ENCODE assay signal across 19 cellular contexts in the genomic region with DNA sequence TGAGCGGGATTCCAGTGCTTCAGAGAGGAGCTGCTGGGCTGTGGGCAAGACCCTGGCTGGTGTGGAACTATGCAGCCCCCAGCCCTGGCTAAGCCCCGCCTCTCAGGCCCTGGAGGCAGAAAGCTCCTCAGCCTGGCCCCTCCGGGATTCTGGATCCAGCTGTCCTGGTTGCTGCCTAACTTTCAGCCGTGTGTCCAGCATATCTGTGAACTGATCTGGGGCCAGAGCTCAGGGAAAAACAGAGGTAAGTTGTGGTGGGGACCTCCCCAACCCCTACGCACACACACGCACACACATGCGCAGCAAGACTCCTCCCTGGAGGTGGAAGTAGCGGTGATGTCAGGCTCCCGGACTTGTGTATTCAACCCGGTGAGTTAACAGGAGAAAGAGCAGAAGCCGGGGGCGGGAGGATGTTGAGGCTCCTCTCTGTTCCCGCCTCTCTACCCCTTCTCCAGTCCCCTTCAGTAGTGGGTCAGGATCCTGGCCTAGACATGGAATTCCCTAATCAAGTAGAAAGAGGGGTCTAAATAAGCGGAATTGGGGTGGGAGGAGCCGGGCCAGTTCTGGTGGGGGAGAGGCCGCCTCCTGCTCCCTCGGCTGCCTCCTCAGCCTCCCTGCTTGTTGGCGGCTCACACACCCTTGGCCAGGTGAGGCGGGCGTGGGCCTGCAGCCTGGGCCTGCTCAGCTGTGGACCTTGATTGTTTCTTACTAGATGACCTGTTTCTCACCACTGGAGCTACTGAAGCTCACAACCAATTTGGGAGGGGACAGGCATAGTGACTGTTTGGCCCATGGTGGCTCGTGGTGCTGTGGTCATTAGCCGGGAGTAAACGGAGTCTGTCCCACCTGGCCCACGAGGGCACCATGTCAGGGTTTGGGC. TPM values are rescaled to one million over a fixed set of nuclear protein-coding genes. Genes with fewer than 3 reads are reported as not detected.
DNase-seq lines count a peak whose midpoint lies in the region; ATAC-seq and TF ChIP-seq lines count a peak whose summit lies in the region.
"Had no signal": no experiment of that assay in that cellular context is flagged by ENCODE, and none has a peak within 500 bp of the region (broad histone marks: within the 10 kb centered on the region; RNA-seq: fewer than 3 reads in every experiment).

No MANE protein-coding gene starts in this region.

- H3K9me3 ChIP-seq in BE2C = no peaks in the 10 kb centered on the region
- H3K9me3 ChIP-seq: HAP-1, stomach had no signal

- H3K9me2 ChIP-seq in GM23338 (ENCODE audit: insufficient read depth) = no peaks in the 10 kb centered on the region

- peak overlapping the region; percentile 38 for H3K4me3 ChIP-seq in GM23338
- no peak overlapping the region for H3K4me3 ChIP-seq in BE2C (ENCODE audit: low read depth, low read length)
- H3K4me3 ChIP-seq: HAP-1, skin epidermis, stomach had no signal

- no peaks in the 10 kb centered on the region for H3F3A ChIP-seq in GM23338 (replicated peaks; ENCODE audit: low read depth)

- H3K4me3 Mint-ChIP-seq in GM23338 (no peak overlapping the region), naive B cell (peak overlapping the region in 6 of 8 donors; percentile 16 to 82 (median 48))
- peak overlapping the region; percentile 24 for H3K4me3 Mint-ChIP-seq in activated naive CD8-positive, alpha-beta T cell treated with anti-CD3 and anti-CD28 coated beads, Interleukin-2, amount 50 U/mL, for 24 hours
- H3K4me3 Mint-ChIP-seq: effector memory CD8-positive, alpha-beta T cell had no signal

- H3K4me1 ChIP-seq in GM23338 (ENCODE audit: insufficient read depth) (peaks cover 22% of the 10 kb centered on the region), BE2C (peaks cover 5% of the 10 kb centered on the region; the same call in 1 of the 2 replicates)

- ATAC-seq in GM23338 = peak; percentile 38
- ATAC-seq in activated naive CD8-positive, alpha-beta T cell treated with anti-CD3 and anti-CD28 coated beads, Interleukin-2, amount 50 U/mL, for 24 hours = peak; percentile 64
- ATAC-seq in naive B cell (ENCODE audit: low read depth in 2 of 2) = peak in 1 of 2 donors; percentile 30
- ATAC-seq in HG03159 (IDR thresholded peaks at IDR 0.05; ENCODE audit: unreplicated experiment) = no peak
- ATAC-seq: effector memory CD8-positive, alpha-beta T cell had no signal

- H3K27me3 ChIP-seq in GM23338 (ENCODE audit: insufficient read depth) (0 out of 2 replicates have a peak, but pooled peaks cover 4% of the 10 kb centered on the region), BE2C (no peaks in the 10 kb centered on the region)

- H3K36me3 ChIP-seq in GM23338 (ENCODE audit: insufficient read depth) = no peaks in the 10 kb centered on the region
- no peaks in the 10 kb centered on the region for H3K36me3 ChIP-seq in BE2C
- H3K36me3 ChIP-seq: HAP-1, stomach had no signal

- H2AFZ ChIP-seq in GM23338 = peak overlapping the region; percentile 93

- no peaks in the 10 kb centered on the region for H4K20me1 ChIP-seq in GM23338 (replicated peaks; ENCODE audit: insufficient read depth)

- no peaks in the 10 kb centered on the region for H3K79me2 ChIP-seq in GM23338 (replicated peaks; ENCODE audit: insufficient read depth)

- DNase-seq in ELF-1 (ENCODE audit: low read depth, low spot score) (peak; percentile 83), GM23338 (ENCODE audit: low spot score) (peak; percentile 59), naive B cell (no peak), BE2C (no peak), NCI-H1694 treated with DMSO at 0.1 percent for 48 hours (lab: John Stamatoyannopoulos, UW) (no peak)
- peak; percentile 13 for DNase-seq in activated naive CD8-positive, alpha-beta T cell treated with anti-CD3 and anti-CD28 coated beads, Interleukin-2, amount 50 U/mL, for 24 hours
- DNase-seq: activated CD8-positive, alpha-beta memory T cell treated with anti-CD3 and anti-CD28 coated beads for 24 hours; DND-41; effector memory CD8-positive, alpha-beta T cell; NCI-H774; occipital lobe; stomach had no signal

- H3K27ac ChIP-seq in GM23338 (ENCODE audit: low read depth) = no peak overlapping the region
- H3K27ac ChIP-seq: C4-2B, RWPE1, skin epidermis, stomach had no signal

- H3K4me2 ChIP-seq in GM23338 = peak overlapping the region; percentile 71; the same call in 1 of the 2 replicates

- peaks cover 12% of the 10 kb centered on the region for H3K27me3 Mint-ChIP-seq in GM23338 (ENCODE audit: insufficient read depth, low read depth, poor library complexity)
- no peaks in the 10 kb centered on the region for H3K27me3 Mint-ChIP-seq in activated naive CD8-positive, alpha-beta T cell treated with anti-CD3 and anti-CD28 coated beads, Interleukin-2, amount 50 U/mL, for 24 hours
- H3K27me3 Mint-ChIP-seq in naive B cell = peaks cover 20 to 45% (median 41%) of the 10 kb centered on the region in 3 donors

- H3K9me3 Mint-ChIP-seq in GM23338 = no peaks in the 10 kb centered on the region
- no peaks in the 10 kb centered on the region for H3K9me3 Mint-ChIP-seq in activated naive CD8-positive, alpha-beta T cell treated with anti-CD3 and anti-CD28 coated beads, Interleukin-2, amount 50 U/mL, for 24 hours
- H3K9me3 Mint-ChIP-seq in naive B cell = no peaks in the 10 kb centered on the region
- H3K9me3 Mint-ChIP-seq: effector memory CD8-positive, alpha-beta T cell had no signal

- H3K4me1 Mint-ChIP-seq in GM23338 (peaks cover 38% of the 10 kb centered on the region), naive B cell (peaks cover 0 to 8% (median 8%) of the 10 kb centered on the region in 3 donors)
- H3K4me1 Mint-ChIP-seq in activated naive CD8-positive, alpha-beta T cell treated with anti-CD3 and anti-CD28 coated beads, Interleukin-2, amount 50 U/mL, for 24 hours = no peaks in the 10 kb centered on the region

- TF ChIP-seq CTCF in GM23338 (conservative IDR thresholded peaks at IDR 0.05; ENCODE audit: low read depth in 2 of 2) (no peak), BE2C (IDR thresholded peaks at IDR 0.05; ENCODE audit: low read depth, low read length) (no peak)

- no peak overlapping the region for H3K27ac Mint-ChIP-seq in GM23338
- H3K27ac Mint-ChIP-seq in activated naive CD8-positive, alpha-beta T cell treated with anti-CD3 and anti-CD28 coated beads, Interleukin-2, amount 50 U/mL, for 24 hours = no peak overlapping the region
- H3K27ac Mint-ChIP-seq in naive B cell = peak overlapping the region in 1 of 6 donors; percentile 26
- H3K27ac Mint-ChIP-seq: effector memory CD8-positive, alpha-beta T cell had no signal

- H3K36me3 Mint-ChIP-seq in GM23338 (ENCODE audit: low read depth) (no peaks in the 10 kb centered on the region), naive B cell (no peaks in the 10 kb centered on the region)
- no peaks in the 10 kb centered on the region for H3K36me3 Mint-ChIP-seq in activated naive CD8-positive, alpha-beta T cell treated with anti-CD3 and anti-CD28 coated beads, Interleukin-2, amount 50 U/mL, for 24 hours (ENCODE audit: low read depth)

TF ChIP-seq in GM23338, 12 proteins besides CTCF, POLR2A, EP300 and RAD21 (continues in another document):
- TF ChIP-seq JUNB (IDR thresholded peaks at IDR 0.05; ENCODE audit: unreplicated experiment) = no peak
- no peak for TF ChIP-seq EZH2 (IDR thresholded peaks at IDR 0.05; ENCODE audit: low read depth, unreplicated experiment)
- TF ChIP-seq, protein P1, sequence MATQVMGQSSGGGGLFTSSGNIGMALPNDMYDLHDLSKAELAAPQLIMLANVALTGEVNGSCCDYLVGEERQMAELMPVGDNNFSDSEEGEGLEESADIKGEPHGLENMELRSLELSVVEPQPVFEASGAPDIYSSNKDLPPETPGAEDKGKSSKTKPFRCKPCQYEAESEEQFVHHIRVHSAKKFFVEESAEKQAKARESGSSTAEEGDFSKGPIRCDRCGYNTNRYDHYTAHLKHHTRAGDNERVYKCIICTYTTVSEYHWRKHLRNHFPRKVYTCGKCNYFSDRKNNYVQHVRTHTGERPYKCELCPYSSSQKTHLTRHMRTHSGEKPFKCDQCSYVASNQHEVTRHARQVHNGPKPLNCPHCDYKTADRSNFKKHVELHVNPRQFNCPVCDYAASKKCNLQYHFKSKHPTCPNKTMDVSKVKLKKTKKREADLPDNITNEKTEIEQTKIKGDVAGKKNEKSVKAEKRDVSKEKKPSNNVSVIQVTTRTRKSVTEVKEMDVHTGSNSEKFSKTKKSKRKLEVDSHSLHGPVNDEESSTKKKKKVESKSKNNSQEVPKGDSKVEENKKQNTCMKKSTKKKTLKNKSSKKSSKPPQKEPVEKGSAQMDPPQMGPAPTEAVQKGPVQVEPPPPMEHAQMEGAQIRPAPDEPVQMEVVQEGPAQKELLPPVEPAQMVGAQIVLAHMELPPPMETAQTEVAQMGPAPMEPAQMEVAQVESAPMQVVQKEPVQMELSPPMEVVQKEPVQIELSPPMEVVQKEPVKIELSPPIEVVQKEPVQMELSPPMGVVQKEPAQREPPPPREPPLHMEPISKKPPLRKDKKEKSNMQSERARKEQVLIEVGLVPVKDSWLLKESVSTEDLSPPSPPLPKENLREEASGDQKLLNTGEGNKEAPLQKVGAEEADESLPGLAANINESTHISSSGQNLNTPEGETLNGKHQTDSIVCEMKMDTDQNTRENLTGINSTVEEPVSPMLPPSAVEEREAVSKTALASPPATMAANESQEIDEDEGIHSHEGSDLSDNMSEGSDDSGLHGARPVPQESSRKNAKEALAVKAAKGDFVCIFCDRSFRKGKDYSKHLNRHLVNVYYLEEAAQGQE (IDR thresholded peaks at IDR 0.05; ENCODE audit: unreplicated experiment) = no peak
- no peak for TF ChIP-seq ZNF114 (CRISPR knock-in tag; IDR thresholded peaks at IDR 0.05)
- no peak for TF ChIP-seq STAT1 (IDR thresholded peaks at IDR 0.05; ENCODE audit: unreplicated experiment)
- TF ChIP-seq ZNF331 (CRISPR knock-in tag; IDR thresholded peaks at IDR 0.05; ENCODE audit: low read depth) = no peak

RNA-seq across cellular contexts. Expression of gene SIX2, which starts 33.4 kb away (rescaled TPM):
- 0.31 and 0.87 TPM in 2 replicates for total RNA-seq in GM23338 (2014; rRNA removed; shearing (Covaris generic))
- 1.1 and 1.3 TPM in 2 replicates for polyA plus RNA-seq in GM23338 (2016; fragmentation: Nextera tagmentation; extraction: Ambion mirVana)
- polyA plus RNA-seq in naive B cell (ENCODE audit: low read depth in 6 of 6) = not detected
- not detected for polyA plus RNA-seq in BE2C (2012; ENCODE audit: insufficient read depth, insufficient read length, low read depth)
- total RNA-seq: lung microvascular endothelial cell had no signal

RNA-seq across cellular contexts. Expression of gene SIX3, which starts 34.3 kb away (rescaled TPM):
- total RNA-seq in GM23338 (2014; rRNA removed; shearing (Covaris generic)) = 0.28 TPM in 1 of 2 replicates, not detected in the other
- 0.21 and 0.37 TPM in 2 replicates for polyA plus RNA-seq in GM23338 (2016; fragmentation: Nextera tagmentation; extraction: Ambion mirVana)
- not detected for polyA plus RNA-seq in naive B cell (ENCODE audit: low read depth in 6 of 6)
- polyA plus RNA-seq in BE2C (2012; ENCODE audit: insufficient read depth, insufficient read length, low read depth) = 30.4 TPM
- total RNA-seq: bronchial epithelial cell, lung microvascular endothelial cell, occipital lobe, stomach had no signal
- polyA plus RNA-seq: stomach had no signal

Comparison
In these comparisons a context has a peak if more than half of its experiments do, and no peak if none do; other contexts are left out.
1. DNase-seq: peak in ELF-1 (single experiment), GM23338 (single experiment) and activated naive CD8-positive, alpha-beta T cell treated with anti-CD3 and anti-CD28 coated beads, Interleukin-2, amount 50 U/mL, for 24 hours (single experiment); none in naive B cell (single experiment), BE2C (single experiment) and NCI-H1694 treated with DMSO at 0.1 percent for 48 hours (single experiment).